1 cellular context compared by ENCODE assay signal in the genomic region with DNA sequence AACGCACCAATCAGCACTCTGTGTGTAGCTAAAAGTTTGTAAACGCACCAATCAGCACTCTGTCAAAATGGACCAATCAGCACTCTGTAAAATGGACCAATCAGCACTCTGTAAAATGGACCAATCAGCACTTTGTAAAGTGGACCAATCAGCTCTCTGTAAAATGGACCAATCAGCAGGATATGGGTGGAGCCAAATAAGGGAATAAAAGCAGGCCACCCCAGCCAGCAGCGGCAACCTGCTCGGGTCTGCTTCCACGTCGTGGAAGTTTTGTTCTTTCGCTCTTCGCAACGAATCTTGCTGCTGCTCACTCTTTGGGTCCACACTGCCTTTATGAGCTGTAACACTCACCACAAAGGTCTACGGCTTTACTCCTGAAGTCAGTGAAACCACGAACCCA.
TF ChIP-seq lines count a peak whose summit lies in the region.

No MANE protein-coding gene starts in this region.

TF ChIP-seq in HepG2, 621 proteins besides CTCF, POLR2A, EP300 and RAD21:
- TF ChIP-seq MAFF (IDR thresholded peaks at IDR 0.05; ENCODE audit: low read depth, low read length) (peak; percentile 60), MAFK (conservative IDR thresholded peaks at IDR 0.05 in 1 of 2, IDR thresholded peaks at IDR 0.05 in 1 of 2; ENCODE audit: low read length in 2 of 2) (peak; percentile 12 to 45; a peak in 2 of 4 replicates)
